8 cellular contexts compared by ENCODE assay signal in genomic region chr2:26347286-26347865, GRCh38. TPM values are rescaled to one million over a fixed set of nuclear protein-coding genes. Genes with fewer than 3 reads are reported as not detected.
DNase-seq lines count a peak whose midpoint lies in the region; ATAC-seq and TF ChIP-seq lines count a peak whose summit lies in the region.

No MANE protein-coding gene starts in this region.

- H3K4me3 ChIP-seq in BLaER1 treated with 17β-estradiol and CSF1 and Interleukin-3, amounts not matched to agents 10 nM and 100 nM, result peak overlapping the region; percentile 81 to 98 (median 94)
- peak overlapping the region; percentile 83 for H3K4me3 ChIP-seq in colonic mucosa
- H3K4me3 ChIP-seq in naive thymus-derived CD4-positive, alpha-beta T cell (ENCODE audit: low read length), result peak overlapping the region; percentile 81

- POLR2A ChIA-PET in naive thymus-derived CD4-positive, alpha-beta T cell (lab: Charles Lee), result interaction anchor here (0.8 to 4.3 kb wide), 3 partner anchors 9 to 48 kb away, joined by 3 to 33 read pairs (median 4); no protein-coding TSS in a partner anchor

- H3K9me3 ChIP-seq in BLaER1 treated with 17β-estradiol and CSF1 and Interleukin-3, amounts not matched to agents 10 nM and 100 nM (replicated peaks in 1 of 11), result no peaks in the 10 kb centered on the region
- H3K9me3 ChIP-seq in colonic mucosa, result no peaks in the 10 kb centered on the region
- H3K9me3 ChIP-seq in naive thymus-derived CD4-positive, alpha-beta T cell (ENCODE audit: control insufficient read depth in 2 of 3, low read length in 3 of 3), result no peaks in the 10 kb centered on the region

- peaks cover 0 to 2% (median 0%) of the 10 kb centered on the region in 11 donors for H3K9me3 Mint-ChIP-seq in naive thymus-derived CD4-positive, alpha-beta T cell

- DNase-seq in M059J (ENCODE audit: low read depth), result peak; percentile 8
- no peak for DNase-seq in colonic mucosa
- no peak for DNase-seq in naive thymus-derived CD4-positive, alpha-beta T cell
- no peak for DNase-seq in MV-4-11 (lab: John Stamatoyannopoulos, UW)
- no peak for DNase-seq in HuH-7 (ENCODE audit: low spot score)
- no peak for DNase-seq in T1000 (lab: John Stamatoyannopoulos, UW)

- peak overlapping the region; percentile 23 to 91 (median 89); a peak in 20 of 22 replicates for H3K27ac ChIP-seq in BLaER1 treated with 17β-estradiol and CSF1 and Interleukin-3, amounts not matched to agents 10 nM and 100 nM
- H3K27ac ChIP-seq in colonic mucosa, result peak overlapping the region; percentile 96
- H3K27ac ChIP-seq in naive thymus-derived CD4-positive, alpha-beta T cell (ENCODE audit: low read depth, low read length), result peak overlapping the region; percentile 88

- intact Hi-C loops in colonic mucosa (cut with DNase I), result no loop called here
- intact Hi-C loops in naive thymus-derived CD4-positive, alpha-beta T cell (cut with micrococcal nuclease), result loop anchor here (2.0 to 5.0 kb wide), 8 partner anchors 121 to 1375 kb away; partner anchors contain the start of genes DNAJC27 (in 2 of the 2), SLC35F6 (in 2 of the 2), AGBL5 (in 1 of the 2) and ATRAID (in 1 of the 2)

- H3K36me3 Mint-ChIP-seq in naive thymus-derived CD4-positive, alpha-beta T cell, result peaks cover 0 to 11% (median 5%) of the 10 kb centered on the region in 5 donors

- H3K4me1 ChIP-seq in BLaER1 treated with 17β-estradiol and CSF1 and Interleukin-3, amounts not matched to agents 10 nM and 100 nM, result peaks cover 25 to 47% (median 40%) of the 10 kb centered on the region in 10 experiments
- peaks cover 17% of the 10 kb centered on the region for H3K4me1 ChIP-seq in colonic mucosa
- H3K4me1 ChIP-seq in naive thymus-derived CD4-positive, alpha-beta T cell (ENCODE audit: control insufficient read depth in 2 of 2, insufficient read depth in 2 of 2, low read length in 2 of 2), result peaks cover 24 to 25% of the 10 kb centered on the region in 2 donors

- CTCF ChIA-PET in naive thymus-derived CD4-positive, alpha-beta T cell (lab: Charles Lee), result interaction anchor here (0.7 kb wide), 1 partner anchor 308 kb away, joined by 3 read pairs; no protein-coding TSS in a partner anchor

- peak overlapping the region; percentile 79 to 95 (median 91) for H3K9ac ChIP-seq in BLaER1 treated with 17β-estradiol and CSF1 and Interleukin-3, amounts not matched to agents 10 nM and 100 nM
- peak overlapping the region; percentile 84 to 90 for H3K9ac ChIP-seq in colonic mucosa (ENCODE audit: low read depth in 2 of 2, low read length in 2 of 2)

- H3K27me3 ChIP-seq in BLaER1 treated with 17β-estradiol and CSF1 and Interleukin-3, amounts not matched to agents 10 nM and 100 nM, result no peaks in the 10 kb centered on the region
- H3K27me3 ChIP-seq in colonic mucosa, result no peaks in the 10 kb centered on the region
- H3K27me3 ChIP-seq in naive thymus-derived CD4-positive, alpha-beta T cell (ENCODE audit: control insufficient read depth in 2 of 2, insufficient read depth in 2 of 2, low read length in 2 of 2), result no peaks in the 10 kb centered on the region

- H3K4me2 ChIP-seq in BLaER1 treated with 17β-estradiol and CSF1 and Interleukin-3, amounts not matched to agents 10 nM and 100 nM, result peak overlapping the region; percentile 86 to 96 (median 92)

- TF ChIP-seq CTCF in colonic mucosa (IDR thresholded peaks at IDR 0.05), result no peak

- peak overlapping the region; percentile 87 to 99 (median 98) for H3K27ac Mint-ChIP-seq in naive thymus-derived CD4-positive, alpha-beta T cell

- peaks cover 16 to 62% (median 52%) of the 10 kb centered on the region in 11 experiments; a peak in 19 of 22 replicates for H4K20me1 ChIP-seq in BLaER1 treated with 17β-estradiol and CSF1 and Interleukin-3, amounts not matched to agents 10 nM and 100 nM

- peaks cover 36 to 72% (median 52%) of the 10 kb centered on the region in 7 donors for H3K4me1 Mint-ChIP-seq in naive thymus-derived CD4-positive, alpha-beta T cell

- H3K36me3 ChIP-seq in BLaER1 treated with 17β-estradiol and CSF1 and Interleukin-3, amounts not matched to agents 10 nM and 100 nM, result peaks cover 0 to 37% (median 22%) of the 10 kb centered on the region in 11 experiments; a peak in 17 of 22 replicates
- no peaks in the 10 kb centered on the region for H3K36me3 ChIP-seq in colonic mucosa
- peaks cover 0 to 4% (median 0%) of the 10 kb centered on the region in 3 experiments for H3K36me3 ChIP-seq in naive thymus-derived CD4-positive, alpha-beta T cell (ENCODE audit: control insufficient read depth in 2 of 3, insufficient read depth in 3 of 3, low read length in 3 of 3)

- H3K4me3 Mint-ChIP-seq in naive thymus-derived CD4-positive, alpha-beta T cell, result peak overlapping the region; percentile 84 to 100 (median 98)

- no peak for ATAC-seq in naive thymus-derived CD4-positive, alpha-beta T cell
- ATAC-seq in HG03565 (IDR thresholded peaks at IDR 0.05; ENCODE audit: unreplicated experiment), result no peak

- no peaks in the 10 kb centered on the region for H3K27me3 Mint-ChIP-seq in naive thymus-derived CD4-positive, alpha-beta T cell

RNA-seq across cellular contexts. Expression of gene ADGRF3, which starts 0.8 kb away (rescaled TPM):
- total RNA-seq in M059J (2014; rRNA removed; shearing (Covaris generic)), result 0.10 and 0.12 TPM in 2 replicates
- total RNA-seq in colonic mucosa, result under 1 TPM; 0.16 to 0.20 TPM
- 1 to 10 TPM; 1.2 to 5.0 (median 2.6) TPM for total RNA-seq in naive thymus-derived CD4-positive, alpha-beta T cell
- under 1 TPM; 0.09 to 0.47 TPM for polyA plus RNA-seq in naive thymus-derived CD4-positive, alpha-beta T cell

RNA-seq across cellular contexts. Expression of gene SELENOI, which starts 1.4 kb away (rescaled TPM):
- total RNA-seq in M059J (2014; rRNA removed; shearing (Covaris generic)), result 11.6 and 19.8 TPM in 2 replicates
- 10 to 100 TPM; 41.5 to 42.2 TPM for total RNA-seq in colonic mucosa
- 10 to 100 TPM; 19.0 to 33.6 (median 22.4) TPM for total RNA-seq in naive thymus-derived CD4-positive, alpha-beta T cell
- polyA plus RNA-seq in naive thymus-derived CD4-positive, alpha-beta T cell, result 1 to 10 TPM; 3.4 to 5.6 TPM

RNA-seq across cellular contexts. Expression of gene DRC1, which starts 54.3 kb away (rescaled TPM):
- total RNA-seq in M059J (2014; rRNA removed; shearing (Covaris generic)), result not detected in 2 replicates
- not detected for total RNA-seq in colonic mucosa
- total RNA-seq in naive thymus-derived CD4-positive, alpha-beta T cell, result under 1 TPM in 1 of 5 experiments, not detected in 4; 0.29 TPM
- not detected for polyA plus RNA-seq in naive thymus-derived CD4-positive, alpha-beta T cell
